Comparison of ENCODE assay signal across 1 cellular context in genomic region chr1:25875154-25875855, GRCh38.
TF ChIP-seq lines count a peak whose summit lies in the region.

TSS of gene PAQR7 (minus strand) at chr1:25875708. CDS start at chr1:25863839, 11,869 bp downstream.

TF ChIP-seq in HepG2, 621 proteins besides CTCF, POLR2A, EP300 and RAD21 (continued from another document and continues in another):
- peak; percentile 46; the same call in 1 of the 2 replicates for TF ChIP-seq GMEB1 (CRISPR knock-in tag; IDR thresholded peaks at IDR 0.05; ENCODE audit: borderline replicate concordance)
- peak; percentile 27; the same call in 1 of the 2 replicates for TF ChIP-seq ZMYM2 (CRISPR knock-in tag; IDR thresholded peaks at IDR 0.05)
- TF ChIP-seq CEBPG (CRISPR knock-in tag; IDR thresholded peaks at IDR 0.05) = no peak
- TF ChIP-seq ZNF282 (IDR thresholded peaks at IDR 0.05; ENCODE audit: partially characterized antibody) = no peak
- TF ChIP-seq HOMEZ (CRISPR knock-in tag; IDR thresholded peaks at IDR 0.05; ENCODE audit: low read depth) = no peak
- peak; percentile 22 for TF ChIP-seq ZNF781 (CRISPR knock-in tag; IDR thresholded peaks at IDR 0.05; ENCODE audit: borderline replicate concordance, not compliant biosample characterization)
- peak; percentile 72; the same call in 1 of the 2 replicates for TF ChIP-seq E2F5 (CRISPR knock-in tag; conservative IDR thresholded peaks at IDR 0.05)
- 0 out of 2 replicates have a peak, but pooled peaks have one; percentile 32 for TF ChIP-seq ZNF503 (CRISPR knock-in tag; IDR thresholded peaks at IDR 0.05)
- TF ChIP-seq ZKSCAN1 (IDR thresholded peaks at IDR 0.05; ENCODE audit: low read length) = no peak
- no peak for TF ChIP-seq HHEX (CRISPR knock-in tag; IDR thresholded peaks at IDR 0.05)
- peak; percentile 92 for TF ChIP-seq PRMT3 (CRISPR knock-in tag; IDR thresholded peaks at IDR 0.05; ENCODE audit: borderline replicate concordance, low read depth)
- TF ChIP-seq MAZ (IDR thresholded peaks at IDR 0.05; ENCODE audit: borderline replicate concordance, low read depth, low read length) = peak; percentile 28; the same call in 1 of the 2 replicates
- TF ChIP-seq MAZ (CRISPR knock-in tag; IDR thresholded peaks at IDR 0.05; ENCODE audit: low read depth) = peak; percentile 94
- TF ChIP-seq ZNF746 (CRISPR knock-in tag; IDR thresholded peaks at IDR 0.05) = peak; percentile 70; the same call in 1 of the 2 replicates
- no peak for TF ChIP-seq ZBTB25 (CRISPR knock-in tag; IDR thresholded peaks at IDR 0.05)
- peak; percentile 59; the same call in 1 of the 2 replicates for TF ChIP-seq IRF9 (CRISPR knock-in tag; IDR thresholded peaks at IDR 0.05; ENCODE audit: borderline replicate concordance)
- TF ChIP-seq ZNF550 (CRISPR knock-in tag; IDR thresholded peaks at IDR 0.05; ENCODE audit: borderline replicate concordance) = no peak
- TF ChIP-seq ZSCAN5A (CRISPR knock-in tag; IDR thresholded peaks at IDR 0.05; ENCODE audit: borderline replicate concordance) = peak; percentile 57; the same call in 1 of the 2 replicates
- TF ChIP-seq ZNF674 (CRISPR knock-in tag; IDR thresholded peaks at IDR 0.05; ENCODE audit: low read depth) = 0 out of 2 replicates have a peak, but pooled peaks have one; percentile 85
- TF ChIP-seq ZNF556 (CRISPR knock-in tag; IDR thresholded peaks at IDR 0.05; ENCODE audit: borderline replicate concordance) = no peak
- TF ChIP-seq ERF (CRISPR knock-in tag; IDR thresholded peaks at IDR 0.05) = peak; percentile 94
- no peak for TF ChIP-seq SRSF1 (optimal IDR thresholded peaks at IDR 0.05; ENCODE audit: low read depth, low read length)
- TF ChIP-seq CREBL2 (CRISPR knock-in tag; IDR thresholded peaks at IDR 0.05; ENCODE audit: borderline replicate concordance) = no peak; the same call in 1 of the 2 replicates
- TF ChIP-seq ZMAT5 (CRISPR knock-in tag; IDR thresholded peaks at IDR 0.05; ENCODE audit: borderline replicate concordance, low read depth) = no peak
- no peak for TF ChIP-seq ZKSCAN8 (CRISPR knock-in tag; IDR thresholded peaks at IDR 0.05; ENCODE audit: borderline replicate concordance)
- TF ChIP-seq SAP130 (CRISPR knock-in tag; IDR thresholded peaks at IDR 0.05; ENCODE audit: low read depth) = peak; percentile 73
- TF ChIP-seq ZFP36 (IDR thresholded peaks at IDR 0.05; ENCODE audit: borderline replicate concordance, low read depth, low read length, partially characterized antibody) = no peak
- TF ChIP-seq ZNF441 (CRISPR knock-in tag; IDR thresholded peaks at IDR 0.05; ENCODE audit: borderline replicate concordance) = 0 out of 2 replicates have a peak, but pooled peaks have one; percentile 63
- TF ChIP-seq MTF2 (CRISPR knock-in tag; IDR thresholded peaks at IDR 0.05; ENCODE audit: borderline replicate concordance) = no peak
- TF ChIP-seq UBTF (CRISPR knock-in tag; IDR thresholded peaks at IDR 0.05) = peak; percentile 88
- TF ChIP-seq ATF6 (CRISPR knock-in tag; conservative IDR thresholded peaks at IDR 0.05) = no peak
- 0 out of 2 replicates have a peak, but pooled peaks have one; percentile 58 for TF ChIP-seq ZNF775 (CRISPR knock-in tag; IDR thresholded peaks at IDR 0.05; ENCODE audit: borderline replicate concordance)
- no peak for TF ChIP-seq HMG20A (CRISPR knock-in tag; IDR thresholded peaks at IDR 0.05; ENCODE audit: borderline replicate concordance)
- TF ChIP-seq ZNF274 (CRISPR knock-in tag; IDR thresholded peaks at IDR 0.05) = peak; percentile 97
- peak; percentile 81 for TF ChIP-seq ZBTB4 (CRISPR knock-in tag; IDR thresholded peaks at IDR 0.05; ENCODE audit: borderline replicate concordance)
